27 cellular contexts compared by ENCODE assay signal in the genomic region with DNA sequence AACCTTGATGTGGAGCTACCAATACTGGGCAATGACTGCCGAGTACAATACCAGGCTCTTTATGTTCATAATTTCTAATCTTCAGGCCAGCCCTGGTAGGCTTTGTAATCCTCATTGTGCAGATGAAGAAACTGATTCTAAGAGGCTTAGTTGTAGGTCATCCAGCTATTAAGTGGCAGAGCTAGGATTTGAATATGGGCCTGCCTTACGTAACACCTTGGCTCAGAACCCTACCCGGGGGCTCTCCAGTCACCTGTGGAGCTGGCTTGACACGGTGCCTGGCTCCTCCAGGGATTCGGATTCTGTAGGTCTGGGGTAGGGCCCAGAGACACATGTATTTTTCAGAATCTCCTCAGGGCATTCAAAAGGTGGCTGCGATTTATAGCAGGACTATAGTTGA.
"Had no signal": no experiment of that assay in that cellular context is flagged by ENCODE, and none has a peak within 500 bp of the region (broad histone marks: within the 10 kb centered on the region; RNA-seq: fewer than 3 reads in every experiment).

No MANE protein-coding gene starts in this region.

- H3K27me3 Mint-ChIP-seq: type B pancreatic cell had no signal

- H3K9me3 ChIP-seq: neutrophil, pancreas, prostate gland, right lobe of liver, sigmoid colon, thoracic aorta, tibial artery, transverse colon, uterus had no signal

- H3K36me3 Mint-ChIP-seq: naive thymus-derived CD8-positive, alpha-beta T cell; natural killer cell treated with Interleukin-12 subunit alpha and Interleukin-12 subunit beta and Interleukin-15 and Interleukin-18, amount 100 ng/mL, for 72 hours; stimulated activated effector memory CD8-positive, alpha-beta T cell treated with anti-CD3 and anti-CD28 coated beads, Interleukin-12 subunit alpha, Interleukin-12 subunit beta, amount 100 ng/mL, for 72 hours; stimulated activated naive B cell treated with anti-CD40 and anti-IgM and Interleukin-4, amounts not matched to agents 10 μg/mL and 1 μg/mL and 100 μg/mL, for 72 hours; type B pancreatic cell had no signal

- H3K27me3 ChIP-seq: neutrophil, pancreas, right lobe of liver, sigmoid colon, tibial artery, transverse colon, uterus had no signal

- H3K36me3 ChIP-seq: neutrophil, pancreas, prostate gland, right lobe of liver, sigmoid colon, thoracic aorta, tibial artery, transverse colon, uterus had no signal

- H3K4me3 ChIP-seq: pancreas, prostate gland, right lobe of liver, sigmoid colon, thoracic aorta, tibial artery, transverse colon, uterus had no signal

- ATAC-seq: naive thymus-derived CD8-positive, alpha-beta T cell; natural killer cell treated with Interleukin-12 subunit alpha and Interleukin-12 subunit beta and Interleukin-15 and Interleukin-18, amount 100 ng/mL, for 72 hours; pancreas; right cardiac atrium; right lobe of liver; stimulated activated effector memory CD8-positive, alpha-beta T cell treated with anti-CD3 and anti-CD28 coated beads, Interleukin-12 subunit alpha, Interleukin-12 subunit beta, amount 100 ng/mL, for 72 hours; stimulated activated naive B cell treated with anti-CD40 and anti-IgM and Interleukin-4, amounts not matched to agents 10 μg/mL and 1 μg/mL and 100 μg/mL, for 72 hours; stimulated activated naive CD8-positive, alpha-beta T cell treated with anti-CD3 and anti-CD28 coated beads, Interleukin-15, amount 100 ng/mL, for 72 hours; stimulated activated naive CD8-positive, alpha-beta T cell treated with anti-CD3 and anti-CD28 coated beads, Interleukin-15, Interleukin-2, amounts not matched to agents 100 U/mL and 50 U/mL, for 24 hours had no signal

- H3K9me3 Mint-ChIP-seq: naive thymus-derived CD8-positive, alpha-beta T cell; natural killer cell treated with Interleukin-12 subunit alpha and Interleukin-12 subunit beta and Interleukin-15 and Interleukin-18, amount 100 ng/mL, for 72 hours; nephron progenitor cell; neural crest cell; stimulated activated effector memory CD8-positive, alpha-beta T cell treated with anti-CD3 and anti-CD28 coated beads, Interleukin-12 subunit alpha, Interleukin-12 subunit beta, amount 100 ng/mL, for 72 hours; stimulated activated naive B cell treated with anti-CD40 and anti-IgM and Interleukin-4, amounts not matched to agents 10 μg/mL and 1 μg/mL and 100 μg/mL, for 72 hours; stimulated activated naive CD8-positive, alpha-beta T cell treated with anti-CD3 and anti-CD28 coated beads, Interleukin-15, amount 100 ng/mL, for 72 hours; type B pancreatic cell had no signal

- H3K27ac Mint-ChIP-seq: naive thymus-derived CD8-positive, alpha-beta T cell; natural killer cell treated with Interleukin-12 subunit alpha and Interleukin-12 subunit beta and Interleukin-15 and Interleukin-18, amount 100 ng/mL, for 72 hours; nephron progenitor cell; stimulated activated effector memory CD8-positive, alpha-beta T cell treated with anti-CD3 and anti-CD28 coated beads, Interleukin-12 subunit alpha, Interleukin-12 subunit beta, amount 100 ng/mL, for 72 hours; stimulated activated naive B cell treated with anti-CD40 and anti-IgM and Interleukin-4, amounts not matched to agents 10 μg/mL and 1 μg/mL and 100 μg/mL, for 72 hours; stimulated activated naive CD8-positive, alpha-beta T cell treated with anti-CD3 and anti-CD28 coated beads, Interleukin-15, amount 100 ng/mL, for 72 hours; type B pancreatic cell had no signal

- H3K4me3 Mint-ChIP-seq: naive thymus-derived CD8-positive, alpha-beta T cell; natural killer cell treated with Interleukin-12 subunit alpha and Interleukin-12 subunit beta and Interleukin-15 and Interleukin-18, amount 100 ng/mL, for 72 hours; nephron progenitor cell; neural crest cell; stimulated activated effector memory CD8-positive, alpha-beta T cell treated with anti-CD3 and anti-CD28 coated beads, Interleukin-12 subunit alpha, Interleukin-12 subunit beta, amount 100 ng/mL, for 72 hours; stimulated activated naive B cell treated with anti-CD40 and anti-IgM and Interleukin-4, amounts not matched to agents 10 μg/mL and 1 μg/mL and 100 μg/mL, for 72 hours; stimulated activated naive CD8-positive, alpha-beta T cell treated with anti-CD3 and anti-CD28 coated beads, Interleukin-15, amount 100 ng/mL, for 72 hours; type B pancreatic cell had no signal

- H3K4me1 Mint-ChIP-seq: naive thymus-derived CD8-positive, alpha-beta T cell; nephron progenitor cell; stimulated activated effector memory CD8-positive, alpha-beta T cell treated with anti-CD3 and anti-CD28 coated beads, Interleukin-12 subunit alpha, Interleukin-12 subunit beta, amount 100 ng/mL, for 72 hours; stimulated activated naive B cell treated with anti-CD40 and anti-IgM and Interleukin-4, amounts not matched to agents 10 μg/mL and 1 μg/mL and 100 μg/mL, for 72 hours; stimulated activated naive CD8-positive, alpha-beta T cell treated with anti-CD3 and anti-CD28 coated beads, Interleukin-15, amount 100 ng/mL, for 72 hours had no signal

- H3K27ac ChIP-seq: neutrophil, pancreas, prostate gland, right lobe of liver, sigmoid colon, thoracic aorta, tibial artery, transverse colon, uterus had no signal

- DNase-seq: naive thymus-derived CD8-positive, alpha-beta T cell; nephron progenitor cell; nucleus accumbens; pancreas; retina; right cardiac atrium; right lobe of liver; sigmoid colon; small intestine; stimulated activated CD4-positive, alpha-beta T cell treated with anti-CD3 and anti-CD28 coated beads, Interleukin-15, amount 100 ng/mL, for 24 hours; stimulated activated CD4-positive, alpha-beta T cell treated with anti-CD3 and anti-CD28 coated beads, Interleukin-2, amount 100 ng/mL, for 24 hours; stimulated activated CD4-positive, alpha-beta T cell treated with anti-CD3 and anti-CD28 coated beads, Interleukin-2, amount 100 ng/mL, for 48 hours; stimulated activated CD4-positive, alpha-beta T cell treated with anti-CD3 and anti-CD28 coated beads, Interleukin-4, amount 100 ng/mL, for 24 hours; stimulated activated naive B cell treated with anti-CD40 and anti-IgM and Interleukin-4, amounts not matched to agents 10 μg/mL and 1 μg/mL and 100 μg/mL, for 72 hours; stimulated activated naive CD8-positive, alpha-beta T cell treated with anti-CD3 and anti-CD28 coated beads, Interleukin-15, amount 100 ng/mL, for 72 hours; stimulated activated naive CD8-positive, alpha-beta T cell treated with anti-CD3 and anti-CD28 coated beads, Interleukin-15, Interleukin-2, amounts not matched to agents 100 U/mL and 50 U/mL, for 24 hours; substantia nigra; tibial artery; transverse colon; uterus had no signal

- H3K4me1 ChIP-seq: pancreas, prostate gland, right lobe of liver, tibial artery, transverse colon, uterus had no signal
